Comparison of ENCODE assay signal across 29 cellular contexts in the genomic region with DNA sequence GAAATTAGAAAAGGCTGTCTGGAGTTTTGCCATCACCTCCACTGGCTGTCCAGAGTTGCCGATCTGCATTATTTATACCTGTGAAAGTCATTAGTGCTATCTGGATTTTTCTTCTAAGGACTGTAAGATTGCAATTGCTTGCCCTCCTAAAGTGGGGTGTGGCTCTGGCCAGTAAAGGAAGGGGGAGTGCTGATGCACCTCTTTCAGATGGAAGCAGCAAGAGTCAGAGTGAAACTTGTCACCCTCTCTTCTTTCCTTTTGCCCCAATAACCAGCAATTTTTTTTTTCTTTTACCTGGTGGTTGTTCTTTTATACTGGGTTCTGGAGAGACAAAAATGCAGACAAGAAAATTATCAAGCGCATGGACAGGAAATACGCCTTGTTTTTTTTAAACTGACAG.
"Had no signal": no experiment of that assay in that cellular context is flagged by ENCODE, and none has a peak within 500 bp of the region (broad histone marks: within the 10 kb centered on the region; RNA-seq: fewer than 3 reads in every experiment).

No MANE protein-coding gene starts in this region.

- H3K36me3 ChIP-seq: left lung, lower lobe of right lung, pancreas, prostate gland, stomach, thyroid gland, transverse colon, upper lobe of left lung, vagina had no signal

- H3K4me3 Mint-ChIP-seq: immature natural killer cell; naive thymus-derived CD8-positive, alpha-beta T cell; nephron progenitor cell; stimulated activated naive B cell treated with anti-CD40 and anti-IgM and Interleukin-4, amounts not matched to agents 10 μg/mL and 1 μg/mL and 100 μg/mL, for 72 hours had no signal

- H3K27ac Mint-ChIP-seq: immature natural killer cell; nephron progenitor cell; stimulated activated naive B cell treated with anti-CD40 and anti-IgM and Interleukin-4, amounts not matched to agents 10 μg/mL and 1 μg/mL and 100 μg/mL, for 72 hours had no signal

- H3K27me3 ChIP-seq: left lung, pancreas, stomach, testis, thyroid gland, transverse colon, upper lobe of left lung, vagina had no signal

- ATAC-seq: left colon; left lung; lower lobe of right lung; naive thymus-derived CD8-positive, alpha-beta T cell; pancreas; right cardiac atrium; sciatic nerve; stimulated activated naive B cell treated with anti-CD40 and anti-IgM and Interleukin-4, amounts not matched to agents 10 μg/mL and 1 μg/mL and 100 μg/mL, for 72 hours; stimulated activated naive CD8-positive, alpha-beta T cell treated with anti-CD3 and anti-CD28 coated beads, Interleukin-15, Interleukin-2, amounts not matched to agents 100 U/mL and 50 U/mL, for 24 hours had no signal

- H3K4me3 ChIP-seq: left lung, lower lobe of right lung, pancreas, prostate gland, skin epidermis, stomach, testis, thyroid gland, transverse colon, upper lobe of left lung, vagina had no signal

- DNase-seq: hypothalamus; immature natural killer cell; kidney; left colon; left lung; lower lobe of right lung; mammary epithelial cell; mesenchymal stem cell; naive thymus-derived CD8-positive, alpha-beta T cell; nephron progenitor cell; pancreas; posterior cingulate gyrus; retina; right cardiac atrium; stimulated activated CD4-positive, alpha-beta T cell treated with anti-CD3 and anti-CD28 coated beads, Interleukin-12 subunit alpha, Interleukin-12 subunit beta, amount 100 ng/mL, for 4 hours; stimulated activated CD4-positive, alpha-beta T cell treated with anti-CD3 and anti-CD28 coated beads, Interleukin-15, amount 100 ng/mL, for 24 hours; stimulated activated CD4-positive, alpha-beta T cell treated with anti-CD3 and anti-CD28 coated beads, Interleukin-2, amount 100 ng/mL, for 24 hours; stimulated activated CD4-positive, alpha-beta T cell treated with anti-CD3 and anti-CD28 coated beads, Interleukin-4, amount 100 ng/mL, for 1 hour; stimulated activated naive B cell treated with anti-CD40 and anti-IgM and Interleukin-4, amounts not matched to agents 10 μg/mL and 1 μg/mL and 100 μg/mL, for 72 hours; stimulated activated naive CD8-positive, alpha-beta T cell treated with anti-CD3 and anti-CD28 coated beads, Interleukin-15, Interleukin-2, amounts not matched to agents 100 U/mL and 50 U/mL, for 24 hours; stomach; testis; thyroid gland; transverse colon; upper lobe of left lung had no signal

- H3K9me3 Mint-ChIP-seq: immature natural killer cell, nephron progenitor cell had no signal

- H3K4me1 Mint-ChIP-seq: immature natural killer cell; naive thymus-derived CD8-positive, alpha-beta T cell; stimulated activated naive B cell treated with anti-CD40 and anti-IgM and Interleukin-4, amounts not matched to agents 10 μg/mL and 1 μg/mL and 100 μg/mL, for 72 hours had no signal

- H3K27ac ChIP-seq: left lung, lower lobe of right lung, pancreas, prostate gland, skin epidermis, stomach, testis, thyroid gland, transverse colon, upper lobe of left lung, vagina had no signal

- H3K36me3 Mint-ChIP-seq: immature natural killer cell; naive thymus-derived CD8-positive, alpha-beta T cell; stimulated activated naive B cell treated with anti-CD40 and anti-IgM and Interleukin-4, amounts not matched to agents 10 μg/mL and 1 μg/mL and 100 μg/mL, for 72 hours had no signal

- H3K4me1 ChIP-seq: left lung, lower lobe of right lung, prostate gland, stomach, testis, thyroid gland, transverse colon, vagina had no signal
